In the genomic region with DNA sequence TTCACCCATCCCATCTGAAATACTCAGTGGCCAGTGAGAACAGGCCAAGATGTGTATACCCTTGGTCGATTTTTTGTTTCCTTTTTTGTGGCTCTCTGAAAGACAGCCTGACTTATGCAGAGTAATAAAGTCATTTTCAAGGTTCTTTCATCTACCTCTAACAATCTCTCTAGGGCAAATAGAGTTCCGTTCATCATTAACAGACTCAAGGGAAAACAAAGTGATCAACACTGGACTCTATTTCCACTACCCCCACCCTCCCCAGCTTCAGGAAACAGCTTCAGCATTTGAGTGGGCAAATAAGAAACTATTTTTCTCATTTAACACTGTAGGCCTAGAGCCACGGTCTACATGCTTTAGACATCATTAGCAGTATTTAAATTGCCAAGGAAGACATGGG, we compare ENCODE assay signal across 18 cellular contexts. TPM values are rescaled to one million over a fixed set of nuclear protein-coding genes. Genes with fewer than 3 reads are reported as not detected.
A peak's percentile ranks its signal among the peaks of the same experiment; 100 is the strongest.
DNase-seq lines count a peak whose midpoint lies in the region; ATAC-seq and TF ChIP-seq lines count a peak whose summit lies in the region.
"Had no signal": no experiment of that assay in that cellular context is flagged by ENCODE, and none has a peak within 500 bp of the region (broad histone marks: within the 10 kb centered on the region; RNA-seq: fewer than 3 reads in every experiment).

No MANE protein-coding gene starts in this region.

- DNase-seq in activated naive CD8-positive, alpha-beta T cell treated with anti-CD3 and anti-CD28 coated beads, Interleukin-2, amount 10 ng/mL, durations not matched to agents 7 days and 5 days, result no peak
- no peak for DNase-seq in activated naive CD8-positive, alpha-beta T cell treated with anti-CD3 and anti-CD28 coated beads for 36 hours
- peak; percentile 12 for DNase-seq in endodermal cell
- DNase-seq in OCI-LY7 (ENCODE audit: low spot score), result no peak
- no peak for DNase-seq in immature natural killer cell
- no peak for DNase-seq in activated T-cell treated with anti-CD3 and anti-CD28 coated beads, Interleukin-2, amount 50 U/mL, for 1 hour
- DNase-seq: anterior cingulate cortex, DMS79, left lung, NCI-H1105 treated with DMSO at 0.1 percent for 48 hours, NCI-H2171 treated with DMSO at 0.1 percent for 48 hours, NCI-H748 treated with DMSO at 0.1 percent for 48 hours, tibial artery had no signal

- WGBS in endodermal cell (ENCODE audit: insufficient coverage in 1 of 2, insufficient read length in 1 of 2), 2 experiments, result 93% methylated on average over 2 to 3 of the region's 3 CpGs

- ATAC-seq in activated naive CD8-positive, alpha-beta T cell treated with anti-CD3 and anti-CD28 coated beads, Interleukin-2, amount 10 ng/mL, durations not matched to agents 7 days and 5 days (ENCODE audit: low read depth), result no peak
- ATAC-seq in GM18909 (IDR thresholded peaks at IDR 0.05; ENCODE audit: poor library complexity, unreplicated experiment), result no peak

- TF ChIP-seq CTCF in endodermal cell (conservative IDR thresholded peaks at IDR 0.05) (no peak), nephron (IDR thresholded peaks at IDR 0.05; ENCODE audit: unreplicated experiment in 3 of 3) (no peak), OCI-LY7 (conservative IDR thresholded peaks at IDR 0.05; ENCODE audit: low read length) (no peak)

- H3K4me2 ChIP-seq in OCI-LY7 (ENCODE audit: low read length), result no peak overlapping the region

- POLR2A ChIA-PET in activated naive CD8-positive, alpha-beta T cell treated with anti-CD3 and anti-CD28 coated beads, Interleukin-2, amount 10 ng/mL, durations not matched to agents 7 days and 5 days (lab: Charles Lee), result no interaction called here
- POLR2A ChIA-PET in OCI-LY7 (lab: Charles Lee), result no interaction called here

- no peaks in the 10 kb centered on the region for H3K27me3 Mint-ChIP-seq in activated naive CD8-positive, alpha-beta T cell treated with anti-CD3 and anti-CD28 coated beads, Interleukin-2, amount 10 ng/mL, durations not matched to agents 7 days and 5 days
- no peaks in the 10 kb centered on the region for H3K27me3 Mint-ChIP-seq in activated naive CD8-positive, alpha-beta T cell treated with anti-CD3 and anti-CD28 coated beads for 36 hours
- H3K27me3 Mint-ChIP-seq in endodermal cell (ENCODE audit: insufficient read depth) (no peaks in the 10 kb centered on the region), nephron (ENCODE audit: low read depth) (no peaks in the 10 kb centered on the region), immature natural killer cell (ENCODE audit: low read depth in 3 of 3) (no peaks in the 10 kb centered on the region)

- no peaks in the 10 kb centered on the region for H3K79me2 ChIP-seq in OCI-LY7 (ENCODE audit: insufficient read depth, low read depth, low read length)
- H3K79me2 ChIP-seq: parathyroid adenoma had no signal

- no peak overlapping the region for H3K27ac ChIP-seq in endodermal cell (ENCODE audit: low read depth, low read length)
- H3K27ac ChIP-seq in OCI-LY7 (ENCODE audit: low read depth, low read length, poor library complexity, severe bottlenecking), result no peak overlapping the region
- H3K27ac ChIP-seq: tibial artery had no signal

- H2AFZ ChIP-seq in OCI-LY7 (ENCODE audit: low read length), result no peak overlapping the region

- no peaks in the 10 kb centered on the region for H3K9me3 Mint-ChIP-seq in activated naive CD8-positive, alpha-beta T cell treated with anti-CD3 and anti-CD28 coated beads, Interleukin-2, amount 10 ng/mL, durations not matched to agents 7 days and 5 days
- H3K9me3 Mint-ChIP-seq in activated naive CD8-positive, alpha-beta T cell treated with anti-CD3 and anti-CD28 coated beads for 36 hours, result no peaks in the 10 kb centered on the region
- H3K9me3 Mint-ChIP-seq in endodermal cell, result no peaks in the 10 kb centered on the region
- no peaks in the 10 kb centered on the region for H3K9me3 Mint-ChIP-seq in nephron
- H3K9me3 Mint-ChIP-seq in immature natural killer cell, result no peaks in the 10 kb centered on the region
- H3K9me3 Mint-ChIP-seq: CD14-positive monocyte had no signal

- H3K4me3 Mint-ChIP-seq in activated naive CD8-positive, alpha-beta T cell treated with anti-CD3 and anti-CD28 coated beads, Interleukin-2, amount 10 ng/mL, durations not matched to agents 7 days and 5 days, result no peak overlapping the region
- no peak overlapping the region for H3K4me3 Mint-ChIP-seq in activated naive CD8-positive, alpha-beta T cell treated with anti-CD3 and anti-CD28 coated beads for 36 hours
- H3K4me3 Mint-ChIP-seq in endodermal cell (no peak overlapping the region), nephron (peak overlapping the region in 1 of 3 experiments; percentile 30), immature natural killer cell (no peak overlapping the region)
- H3K4me3 Mint-ChIP-seq: CD14-positive monocyte had no signal

- H3K36me3 ChIP-seq in endodermal cell (ENCODE audit: control insufficient read depth, insufficient read depth, low read length) (peaks cover 60% of the 10 kb centered on the region), OCI-LY7 (ENCODE audit: insufficient read depth, low read length) (peaks cover 82% of the 10 kb centered on the region)

- H3K36me3 Mint-ChIP-seq in activated naive CD8-positive, alpha-beta T cell treated with anti-CD3 and anti-CD28 coated beads, Interleukin-2, amount 10 ng/mL, durations not matched to agents 7 days and 5 days, result peaks cover 36% of the 10 kb centered on the region
- peaks cover 27% of the 10 kb centered on the region for H3K36me3 Mint-ChIP-seq in activated naive CD8-positive, alpha-beta T cell treated with anti-CD3 and anti-CD28 coated beads for 36 hours
- H3K36me3 Mint-ChIP-seq in endodermal cell (ENCODE audit: low read depth), result peaks cover 64% of the 10 kb centered on the region
- H3K36me3 Mint-ChIP-seq in nephron (ENCODE audit: low read depth), result peaks cover 51% of the 10 kb centered on the region
- peaks cover 13 to 15% (median 15%) of the 10 kb centered on the region in 3 donors for H3K36me3 Mint-ChIP-seq in immature natural killer cell

- H4K20me1 ChIP-seq in OCI-LY7 (ENCODE audit: insufficient read depth, low read length), result no peaks in the 10 kb centered on the region

- no peaks in the 10 kb centered on the region for H3K9me2 ChIP-seq in OCI-LY7 (ENCODE audit: insufficient read depth, low read length)

- H3K9me3 ChIP-seq in endodermal cell (ENCODE audit: control insufficient read depth, low read length) (no peaks in the 10 kb centered on the region), OCI-LY7 (ENCODE audit: low read length) (no peaks in the 10 kb centered on the region)
- H3K9me3 ChIP-seq: left lung, tibial artery had no signal

- no peak overlapping the region for H3K4me3 ChIP-seq in endodermal cell (ENCODE audit: low read length)
- H3K4me3 ChIP-seq in OCI-LY7 (ENCODE audit: low read depth, low read length, poor library complexity, severe bottlenecking), result no peak overlapping the region
- H3K4me3 ChIP-seq: left lung, skin epidermis, tibial artery had no signal

- H3K4me1 Mint-ChIP-seq in activated naive CD8-positive, alpha-beta T cell treated with anti-CD3 and anti-CD28 coated beads, Interleukin-2, amount 10 ng/mL, durations not matched to agents 7 days and 5 days, result peaks cover 15% of the 10 kb centered on the region
- H3K4me1 Mint-ChIP-seq in activated naive CD8-positive, alpha-beta T cell treated with anti-CD3 and anti-CD28 coated beads for 36 hours, result peaks cover 16% of the 10 kb centered on the region
- H3K4me1 Mint-ChIP-seq in endodermal cell (peaks cover 13% of the 10 kb centered on the region), nephron (peaks cover 44% of the 10 kb centered on the region), immature natural killer cell (peaks cover 2 to 16% of the 10 kb centered on the region in 2 donors)

- H3K4me1 ChIP-seq in endodermal cell (ENCODE audit: control insufficient read depth, insufficient read depth, low read length) (no peaks in the 10 kb centered on the region), OCI-LY7 (ENCODE audit: insufficient read depth, low read length, poor library complexity, severe bottlenecking) (peaks cover 19% of the 10 kb centered on the region)
- H3K4me1 ChIP-seq: tibial artery had no signal

- intact Hi-C loops in OCI-LY7 (cut with micrococcal nuclease; ENCODE audit: unreplicated experiment), result no loop called here

- CTCF ChIA-PET in OCI-LY7 (lab: Charles Lee; ENCODE audit: unreplicated experiment), result no interaction called here

- H3K9ac ChIP-seq in endodermal cell (ENCODE audit: extremely low read depth, low read length, poor library complexity, severe bottlenecking), result no peak overlapping the region
- H3K9ac ChIP-seq: parathyroid adenoma had no signal

- no peaks in the 10 kb centered on the region for H3K27me3 ChIP-seq in endodermal cell (ENCODE audit: control insufficient read depth, insufficient read depth, low read length, poor library complexity, severe bottlenecking)
- H3K27me3 ChIP-seq: left lung, tibial artery had no signal

- BruUV-seq in OCI-LY7 (replicated peaks; lab: Mats Ljungman, UMichigan), result no TSS peak

- H3K27ac Mint-ChIP-seq in activated naive CD8-positive, alpha-beta T cell treated with anti-CD3 and anti-CD28 coated beads, Interleukin-2, amount 10 ng/mL, durations not matched to agents 7 days and 5 days, result peak overlapping the region; percentile 39
- H3K27ac Mint-ChIP-seq in activated naive CD8-positive, alpha-beta T cell treated with anti-CD3 and anti-CD28 coated beads for 36 hours, result no peak overlapping the region
- no peak overlapping the region for H3K27ac Mint-ChIP-seq in endodermal cell
- H3K27ac Mint-ChIP-seq in nephron, result peak overlapping the region; percentile 93 to 96 (median 94)
- H3K27ac Mint-ChIP-seq in immature natural killer cell, result no peak overlapping the region

RNA-seq across cellular contexts. Expression of a gene that starts 15.9 kb away (rescaled TPM):
- 10 to 100 TPM; 43.7 to 44.1 TPM for total RNA-seq in activated naive CD8-positive, alpha-beta T cell treated with anti-CD3 and anti-CD28 coated beads, Interleukin-2, amount 10 ng/mL, durations not matched to agents 7 days and 5 days
- total RNA-seq in activated naive CD8-positive, alpha-beta T cell treated with anti-CD3 and anti-CD28 coated beads for 36 hours, result 10 to 100 TPM; 26.1 to 26.5 TPM
- 10 to 100 TPM; 28.8 to 32.0 TPM for total RNA-seq in endodermal cell
- polyA plus RNA-seq in endodermal cell (2013, experiment 1 of 2), result 34.2 TPM
- polyA plus RNA-seq in endodermal cell (2013, experiment 2 of 2), result 31.7 TPM
- 21.8 and 32.4 TPM in 2 replicates for total RNA-seq in OCI-LY7 (2014; rRNA removed; shearing (Covaris generic))
- 45.1 and 46.1 TPM in 2 replicates for total RNA-seq in OCI-LY7 (2022)
- 10 to 100 TPM; 35.8 to 48.5 (median 46.8) TPM for polyA plus RNA-seq in immature natural killer cell

Comparison
In these comparisons a context has a peak if more than half of its experiments do, and no peak if none do; other contexts are left out.
1. H3K27ac Mint-ChIP-seq: peak in activated naive CD8-positive, alpha-beta T cell treated with anti-CD3 and anti-CD28 coated beads, Interleukin-2, amount 10 ng/mL, durations not matched to agents 7 days and 5 days (single experiment) and nephron (3 of 3); none in activated naive CD8-positive, alpha-beta T cell treated with anti-CD3 and anti-CD28 coated beads for 36 hours (single experiment), endodermal cell (single experiment) and immature natural killer cell (0 of 6).